Comparison of ENCODE assay signal across 16 cellular contexts in the genomic region with DNA sequence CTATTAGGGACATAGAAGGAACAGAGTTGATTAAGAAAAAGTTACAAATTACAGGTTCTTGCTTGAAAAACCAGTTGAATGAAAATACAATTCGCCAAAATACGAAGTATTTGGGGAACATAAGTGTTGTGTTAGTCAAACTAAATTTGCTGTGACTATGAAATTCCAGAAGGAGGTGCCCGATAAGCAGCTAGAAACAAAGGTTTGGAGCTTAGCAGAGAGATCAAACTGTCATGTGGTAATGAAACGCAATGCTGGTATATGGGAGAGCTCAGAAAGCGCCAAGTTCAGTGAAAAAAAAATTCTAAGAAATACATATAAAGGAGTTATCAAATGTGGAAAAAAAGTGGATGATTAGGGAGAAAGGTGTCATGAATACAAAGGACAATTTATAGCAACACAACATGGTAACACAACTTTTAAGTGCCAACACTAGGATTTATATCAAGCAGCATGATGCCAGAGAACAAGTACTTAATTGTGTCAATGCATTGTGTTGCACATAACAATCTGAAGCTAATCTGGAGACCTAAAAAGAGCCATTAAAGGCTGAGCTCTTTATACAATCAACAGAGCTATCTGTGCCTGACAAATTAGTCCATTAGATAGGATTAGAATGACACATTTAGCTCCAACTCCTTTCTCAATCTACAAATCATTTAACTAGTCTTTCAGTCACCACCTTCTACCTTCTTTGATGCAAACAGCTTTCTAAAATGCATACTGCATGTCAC. TPM values are rescaled to one million over a fixed set of nuclear protein-coding genes. Genes with fewer than 3 reads are reported as not detected.
A peak's percentile ranks its signal among the peaks of the same experiment; 100 is the strongest.
DNase-seq lines count a peak whose midpoint lies in the region; ATAC-seq, FAIRE-seq and TF ChIP-seq lines count a peak whose summit lies in the region.
"Had no signal": no experiment of that assay in that cellular context is flagged by ENCODE, and none has a peak within 500 bp of the region (broad histone marks: within the 10 kb centered on the region; RNA-seq: fewer than 3 reads in every experiment).

No MANE protein-coding gene starts in this region.

- TF ChIP-seq RAD21 in H1 (IDR thresholded peaks at IDR 0.05 in 1 of 2, conservative IDR thresholded peaks at IDR 0.05 in 1 of 2; ENCODE audit: low read depth in 2 of 2, low read length in 2 of 2): peak; percentile 47 to 64

- H3K4me1 Mint-ChIP-seq in type B pancreatic cell (ENCODE audit: unreplicated experiment): peaks cover 22% of the 10 kb centered on the region
- H3K4me1 Mint-ChIP-seq in activated T-cell treated with anti-CD3 and anti-CD28 coated beads, Interleukin-2, amount 50 U/mL, for 72 hours (ENCODE audit: low read depth): peaks cover 86% of the 10 kb centered on the region

- no peak overlapping the region for H4K5ac ChIP-seq in H1 (ENCODE audit: insufficient read length, low read depth, low read length)

- H3K4me1 ChIP-seq in cardiac muscle cell (ENCODE audit: low read depth) (peaks cover 42% of the 10 kb centered on the region), heart left ventricle (peaks cover 0 to 58% (median 28%) of the 10 kb centered on the region in 12 donors), H1 (replicated peaks in 1 of 4; ENCODE audit: control insufficient read depth in 3 of 4, insufficient read depth in 4 of 4, low read length in 3 of 4) (peaks cover 3 to 27% (median 13%) of the 10 kb centered on the region in 4 experiments; a peak in 5 of 7 replicates), prostate gland (replicated peaks) (no peaks in the 10 kb centered on the region)

- no peaks in the 10 kb centered on the region for H3K27me3 Mint-ChIP-seq in type B pancreatic cell
- no peaks in the 10 kb centered on the region for H3K27me3 Mint-ChIP-seq in activated T-cell treated with anti-CD3 and anti-CD28 coated beads, Interleukin-2, amount 50 U/mL, for 72 hours (ENCODE audit: low read depth)
- H3K27me3 Mint-ChIP-seq: activated naive CD4-positive, alpha-beta T cell treated with anti-CD3 and anti-CD28 coated beads, Interleukin-2, amount 10 ng/mL, durations not matched to agents 7 days and 5 days; stimulated activated naive CD8-positive, alpha-beta T cell treated with anti-CD3 and anti-CD28 coated beads, Interleukin-15, amount 100 ng/mL, for 72 hours had no signal

- 0 out of 7 replicates have a peak overlapping the region, but pooled peaks of 1 of the 4 experiments have one; percentile 16 for H3K9ac ChIP-seq in H1 (replicated peaks in 1 of 4; ENCODE audit: extremely low read depth in 1 of 4, low read depth in 3 of 4, low read length in 3 of 4)

- TF ChIP-seq CTCF in cardiac muscle cell (IDR thresholded peaks at IDR 0.05; ENCODE audit: low read depth, low read length) (peak; percentile 17), heart left ventricle (IDR thresholded peaks at IDR 0.05) (no peak), H1 (IDR thresholded peaks at IDR 0.05; ENCODE audit: control extremely low read depth in 1 of 3, insufficient read depth in 1 of 3, low read depth in 1 of 3, low read length in 3 of 3) (peak in 2 of 3 experiments; percentile 31 to 47; a peak in 2 of 4 replicates), type B pancreatic cell (conservative IDR thresholded peaks at IDR 0.05) (no peak), prostate gland (IDR thresholded peaks at IDR 0.05) (no peak)

- peaks cover 15 to 100% of the 10 kb centered on the region in 2 experiments for H3K79me2 ChIP-seq in H1 (ENCODE audit: control insufficient read depth in 1 of 2, insufficient read depth in 2 of 2, low read length in 2 of 2)

- peaks cover 21% of the 10 kb centered on the region for H3K9me3 Mint-ChIP-seq in type B pancreatic cell
- H3K9me3 Mint-ChIP-seq in activated T-cell treated with anti-CD3 and anti-CD28 coated beads, Interleukin-2, amount 50 U/mL, for 72 hours: peaks cover 3 to 5% of the 10 kb centered on the region in 2 donors

- TF ChIP-seq POLR2A in heart left ventricle (IDR thresholded peaks at IDR 0.05) (no peak), H1 (IDR thresholded peaks at IDR 0.05; ENCODE audit: control extremely low read depth in 1 of 2, low read depth in 2 of 2, low read length in 2 of 2) (no peak), prostate gland (IDR thresholded peaks at IDR 0.05) (no peak)

- H3K18ac ChIP-seq in H1 (ENCODE audit: extremely low read depth, low read length): no peak overlapping the region

- H3K27ac ChIP-seq in cardiac muscle cell: no peak overlapping the region
- H3K27ac ChIP-seq in heart left ventricle: no peak overlapping the region
- H3K27ac ChIP-seq in H1 (ENCODE audit: low read depth, low read length): no peak overlapping the region; the same call in 1 of the 2 replicates
- H3K27ac ChIP-seq in prostate gland: no peak overlapping the region
- H3K27ac ChIP-seq: body of pancreas had no signal

- H2BK20ac ChIP-seq in H1 (ENCODE audit: low read length): no peak overlapping the region

- no peak overlapping the region for H2AK5ac ChIP-seq in H1 (ENCODE audit: low read depth, low read length)

- H3K14ac ChIP-seq in H1 (ENCODE audit: insufficient read length): no peak overlapping the region

- H2BK15ac ChIP-seq in H1 (ENCODE audit: low read length): no peak overlapping the region

- H3K36me3 ChIP-seq in cardiac muscle cell (no peaks in the 10 kb centered on the region), heart left ventricle (peaks cover 0 to 22% (median 14%) of the 10 kb centered on the region in 9 donors), H1 (ENCODE audit: control insufficient read depth in 2 of 4, insufficient read depth in 4 of 4, low read length in 3 of 4) (peaks cover 0 to 14% (median 2%) of the 10 kb centered on the region in 4 experiments; a peak in 3 of 8 replicates), prostate gland (no peaks in the 10 kb centered on the region)

- H3K27ac Mint-ChIP-seq in type B pancreatic cell: peak overlapping the region; percentile 42
- no peak overlapping the region for H3K27ac Mint-ChIP-seq in activated T-cell treated with anti-CD3 and anti-CD28 coated beads, Interleukin-2, amount 50 U/mL, for 72 hours
- H3K27ac Mint-ChIP-seq: activated naive CD4-positive, alpha-beta T cell treated with anti-CD3 and anti-CD28 coated beads, Interleukin-2, amount 10 ng/mL, durations not matched to agents 7 days and 5 days; stimulated activated naive CD8-positive, alpha-beta T cell treated with anti-CD3 and anti-CD28 coated beads, Interleukin-15, amount 100 ng/mL, for 72 hours had no signal

- H3K36me3 Mint-ChIP-seq in type B pancreatic cell: peaks cover 47% of the 10 kb centered on the region
- peaks cover 13 to 51% of the 10 kb centered on the region in 2 donors for H3K36me3 Mint-ChIP-seq in activated T-cell treated with anti-CD3 and anti-CD28 coated beads, Interleukin-2, amount 50 U/mL, for 72 hours (ENCODE audit: insufficient read depth in 2 of 2)

- H3K4me3 ChIP-seq in cardiac muscle cell (no peak overlapping the region), heart left ventricle (no peak overlapping the region), H1 (ENCODE audit: extremely low read depth in 1 of 4, insufficient read depth in 2 of 4, low read depth in 3 of 4, low read length in 4 of 4) (peak overlapping the region in 1 of 4 experiments; percentile 24; a peak in 2 of 8 replicates), prostate gland (no peak overlapping the region)
- H3K4me3 ChIP-seq: body of pancreas had no signal

- H2BK120ac ChIP-seq in H1 (replicated peaks; ENCODE audit: low read depth, low read length): no peak overlapping the region

- peak overlapping the region; percentile 25 to 52 for H3K4me2 ChIP-seq in H1 (ENCODE audit: insufficient read depth in 1 of 2, low read depth in 2 of 2, low read length in 2 of 2)

- intact Hi-C loops in heart left ventricle (cut with DNase I): no loop called here
- intact Hi-C loops in prostate gland (cut with DNase I): no loop called here

- H4K8ac ChIP-seq in H1 (ENCODE audit: extremely low read depth, insufficient read depth, low read length): no peak overlapping the region

- H3K27me3 ChIP-seq in cardiac muscle cell (no peaks in the 10 kb centered on the region), heart left ventricle (no peaks in the 10 kb centered on the region), H1 (replicated peaks in 1 of 4; ENCODE audit: control insufficient read depth in 3 of 4, extremely low read depth in 1 of 4, insufficient read depth in 3 of 4, low read length in 3 of 4) (no peaks in the 10 kb centered on the region), prostate gland (replicated peaks; ENCODE audit: insufficient read depth) (no peaks in the 10 kb centered on the region)
- H3K27me3 ChIP-seq: body of pancreas had no signal

- 87 to 95% (median 93%) methylated on average over 5 of the region's 5 CpGs for WGBS in heart left ventricle, 4 donors
- WGBS in H1 (ENCODE audit: extremely low coverage in 1 of 2, insufficient coverage in 1 of 2, insufficient read length in 1 of 2, insufficient replicate concordance in 2 of 2, low coverage in 1 of 2, low lambda C conversion rate in 2 of 2, missing lambda C conversion rate in 1 of 2), 2 experiments: 11% methylated on average over 5 of the region's 5 CpGs; no CpG with 5 or more reads in 1 of the 2 experiments
- 77% methylated on average over 5 of the region's 5 CpGs for WGBS in prostate gland

- ATAC-seq in heart left ventricle (no peak), HG03342 (IDR thresholded peaks at IDR 0.05; ENCODE audit: unreplicated experiment) (no peak)
- no peak for ATAC-seq in activated T-cell treated with anti-CD3 and anti-CD28 coated beads, Interleukin-2, amount 50 U/mL, for 72 hours (replicated peaks in 1 of 2)
- ATAC-seq: body of pancreas; left lobe of liver; stimulated activated naive CD8-positive, alpha-beta T cell treated with anti-CD3 and anti-CD28 coated beads, Interleukin-15, amount 100 ng/mL, for 72 hours had no signal

- no peak overlapping the region for H2AFZ ChIP-seq in H1 (ENCODE audit: low read length)

- no peaks in the 10 kb centered on the region for H3K9me3 ChIP-seq in cardiac muscle cell (ENCODE audit: low read depth)
- peaks cover 0 to 29% (median 0%) of the 10 kb centered on the region in 12 donors for H3K9me3 ChIP-seq in heart left ventricle
- no peaks in the 10 kb centered on the region for H3K9me3 ChIP-seq in H1 (ENCODE audit: insufficient read depth in 2 of 2, low read depth in 1 of 2, low read length in 1 of 2)
- H3K9me3 ChIP-seq in prostate gland: no peaks in the 10 kb centered on the region
- H3K9me3 ChIP-seq: body of pancreas had no signal

- POLR2A ChIA-PET in H1 (lab: Charles Lee; ENCODE audit: partially characterized antibody): interaction anchor here (0.8 to 2.0 kb wide), 6 partner anchors 11 to 31 kb away, joined by 3 to 10 read pairs (median 5); partner anchors contain the start of gene SMAD2

- no peak for TF ChIP-seq EP300 in H1 (IDR thresholded peaks at IDR 0.05; ENCODE audit: borderline replicate concordance in 1 of 2, low read depth in 2 of 2, low read length in 2 of 2)

- H2BK5ac ChIP-seq in H1 (ENCODE audit: low read depth, low read length): no peak overlapping the region

- H3K79me1 ChIP-seq in H1 (ENCODE audit: low read depth, low read length): peaks cover 7% of the 10 kb centered on the region

- H3K4me3 Mint-ChIP-seq in type B pancreatic cell: no peak overlapping the region
- H3K4me3 Mint-ChIP-seq in activated T-cell treated with anti-CD3 and anti-CD28 coated beads, Interleukin-2, amount 50 U/mL, for 72 hours: no peak overlapping the region
- H3K4me3 Mint-ChIP-seq: activated naive CD4-positive, alpha-beta T cell treated with anti-CD3 and anti-CD28 coated beads, Interleukin-2, amount 10 ng/mL, durations not matched to agents 7 days and 5 days; stimulated activated naive CD8-positive, alpha-beta T cell treated with anti-CD3 and anti-CD28 coated beads, Interleukin-15, amount 100 ng/mL, for 72 hours had no signal

- H3K23ac ChIP-seq in H1 (ENCODE audit: insufficient read length): no peak overlapping the region

- CTCF ChIA-PET in H1 (lab: Charles Lee; ENCODE audit: partially characterized antibody): interaction anchor here (0.6 to 5.3 kb wide), 24 partner anchors 9 to 146 kb away, joined by 3 to 35 read pairs (median 4); partner anchors contain the start of gene SMAD2

- peaks cover 3 to 15% of the 10 kb centered on the region in 2 experiments for H4K20me1 ChIP-seq in H1 (replicated peaks in 1 of 2; ENCODE audit: control insufficient read depth in 1 of 2, insufficient read depth in 2 of 2, low read length in 2 of 2)

- no peaks in the 10 kb centered on the region for H3K23me2 ChIP-seq in H1 (ENCODE audit: low read depth, low read length)

- DNase-seq in cardiac muscle cell (ENCODE audit: low read depth in 1 of 2, low spot score in 1 of 2) (peak in 1 of 2 donors; percentile 39), heart left ventricle (no peak), NCI-H526 treated with DMSO at 0.1 percent for 48 hours (lab: John Stamatoyannopoulos, UW) (peak; percentile 50), H1 (ENCODE audit: low read depth in 1 of 2, low spot score in 2 of 2) (no peak), type B pancreatic cell (ENCODE audit: extremely low spot score, unreplicated experiment) (no peak), prostate gland (ENCODE audit: low spot score) (no peak)
- no peak for DNase-seq in activated T-cell treated with anti-CD3 and anti-CD28 coated beads, Interleukin-2, amount 50 U/mL, for 72 hours
- DNase-seq: activated CD4-positive, CD25-positive, alpha-beta regulatory T cell; activated naive CD4-positive, alpha-beta T cell treated with anti-CD3 and anti-CD28 coated beads, Interleukin-2, amount 10 ng/mL, durations not matched to agents 7 days and 5 days; body of pancreas; hypothalamus; Kasumi-1; NK-92 treated with Interleukin-12 subunit alpha and Interleukin-12 subunit beta, amount 100 ng/mL, for 24 hours; stimulated activated naive CD8-positive, alpha-beta T cell treated with anti-CD3 and anti-CD28 coated beads, Interleukin-15, amount 100 ng/mL, for 72 hours had no signal

- no peak overlapping the region for H3K4ac ChIP-seq in H1 (replicated peaks; ENCODE audit: insufficient read length, low read depth, low read length)

- H4K91ac ChIP-seq in H1 (replicated peaks; ENCODE audit: insufficient read length, low read length): no peak overlapping the region

- peak; percentile 81 for FAIRE-seq in H1 (lab: Jason Lieb, UNC)

- no peak overlapping the region for H2BK12ac ChIP-seq in H1 (ENCODE audit: low read depth, low read length)

- no peak overlapping the region for H3K56ac ChIP-seq in H1 (replicated peaks; ENCODE audit: insufficient read length, low read depth, low read length)

RNA-seq across cellular contexts. Expression of gene SMAD2, which starts 31.2 kb away (rescaled TPM):
- total RNA-seq in cardiac muscle cell (71.3 and 85.8 TPM in 2 replicates), heart left ventricle (100 to 1,000 TPM in 3 of 9 donors, 10 to 100 TPM in 6; 58.4 to 113 (median 90.7) TPM), type B pancreatic cell (ENCODE audit: low replicate concordance) (97.8 and 111 TPM in 2 replicates), prostate gland (10 to 100 TPM; 54.3 to 96.8 TPM)
- polyA plus RNA-seq in cardiac muscle cell (75.5 and 84.6 TPM in 2 replicates), heart left ventricle (10 to 100 TPM; 13.8 to 40.9 TPM), H1 (2011; rRNA removed) (24.7 and 28.4 TPM in 2 replicates)
- 124 and 132 TPM in 2 replicates for total RNA-seq in H1 (2021; fragmentation: NEBNext Ultra II Directional; extraction: Animal tissue kit (Norgen Biotek cat#: 25700))
- polyA plus RNA-seq in H1 (2011; cell fraction: cytosol; rRNA removed): 34.3 TPM
- polyA plus RNA-seq in H1 (2011; cell fraction: nucleus; rRNA removed): 28.6 TPM
- polyA plus RNA-seq in H1 (2012, experiment 1 of 2): 47.1 to 77.4 TPM (median 56.0 TPM) in 4 replicates
- polyA plus RNA-seq in H1 (2012, experiment 2 of 2): 7.3 TPM
- polyA plus RNA-seq in H1 (2013, experiment 1 of 2): 38.2 TPM
- 38.2 TPM for polyA plus RNA-seq in H1 (2013, experiment 2 of 2)
- 126 and 210 TPM in 2 replicates for polyA minus RNA-seq in H1 (2011; rRNA and poly(A)+ RNA removed)
- polyA minus RNA-seq in H1 (2011; cell fraction: cytosol; rRNA and poly(A)+ RNA removed): 69.9 TPM
- polyA minus RNA-seq in H1 (2011; cell fraction: nucleus; rRNA and poly(A)+ RNA removed): 143 TPM
- total RNA-seq in activated T-cell treated with anti-CD3 and anti-CD28 coated beads, Interleukin-2, amount 50 U/mL, for 72 hours: 100 to 1,000 TPM; 249 to 310 TPM

Comparison
In these comparisons a context has a peak if more than half of its experiments do, and no peak if none do; other contexts are left out.
1. CTCF ChIP-seq: peak in cardiac muscle cell (single experiment) and H1 (2 of 3); none in heart left ventricle (0 of 12), type B pancreatic cell (single experiment) and prostate gland (0 of 4).